8 cellular contexts compared by ENCODE assay signal in genomic region chr11:65558785-65559509, GRCh38. TPM values are rescaled to one million over a fixed set of nuclear protein-coding genes. Genes with fewer than 3 reads are reported as not detected.
A peak's percentile ranks its signal among the peaks of the same experiment; 100 is the strongest.
DNase-seq lines count a peak whose midpoint lies in the region; ATAC-seq and TF ChIP-seq lines count a peak whose summit lies in the region.

No MANE protein-coding gene starts in this region.

- H3K27ac Mint-ChIP-seq in activated T-helper 1 cell treated with anti-CD3 and anti-CD28 coated beads, Interleukin-12 subunit alpha, Interleukin-12 subunit beta, Interleukin-2, Interleukin-4 antibody, amounts not matched to agents 30 ng/mL and 10 ng/mL and 1 ng/mL, durations not matched to agents 14 hours and 24 hours and 36 hours = peak overlapping the region; percentile 64

- H3K4me3 ChIP-seq in HAP-1 = peak overlapping the region; percentile 38
- peak overlapping the region; percentile 49 to 85 (median 67) for H3K4me3 ChIP-seq in heart left ventricle
- peak overlapping the region; percentile 29 for H3K4me3 ChIP-seq in retinal pigment epithelial cell (ENCODE audit: low read length)

- 30 to 40% (median 35%) methylated on average over 14 to 21 of the region's 21 CpGs for WGBS in heart left ventricle, 4 donors

- in situ Hi-C loops in HAP-1 (cut with MboI; ENCODE audit: low sequenced_read_pairs) = no loop called here

- H3K27me3 ChIP-seq in HAP-1 (ENCODE audit: low read depth) (no peaks in the 10 kb centered on the region), heart left ventricle (no peaks in the 10 kb centered on the region)

- TF ChIP-seq POLR2A in heart left ventricle (IDR thresholded peaks at IDR 0.05) = no peak

- H3K9me3 ChIP-seq in HAP-1 = no peaks in the 10 kb centered on the region
- H3K9me3 ChIP-seq in heart left ventricle = no peaks in the 10 kb centered on the region

- H3K4me1 Mint-ChIP-seq in activated T-helper 1 cell treated with anti-CD3 and anti-CD28 coated beads, Interleukin-12 subunit alpha, Interleukin-12 subunit beta, Interleukin-2, Interleukin-4 antibody, amounts not matched to agents 30 ng/mL and 10 ng/mL and 1 ng/mL, durations not matched to agents 14 hours and 24 hours and 36 hours (ENCODE audit: low read depth) = peaks cover 57% of the 10 kb centered on the region

- H3K9me3 Mint-ChIP-seq in activated T-helper 1 cell treated with anti-CD3 and anti-CD28 coated beads, Interleukin-12 subunit alpha, Interleukin-12 subunit beta, Interleukin-2, Interleukin-4 antibody, amounts not matched to agents 30 ng/mL and 10 ng/mL and 1 ng/mL, durations not matched to agents 14 hours and 24 hours and 36 hours = no peaks in the 10 kb centered on the region

- H3K27me3 Mint-ChIP-seq in activated T-helper 1 cell treated with anti-CD3 and anti-CD28 coated beads, Interleukin-12 subunit alpha, Interleukin-12 subunit beta, Interleukin-2, Interleukin-4 antibody, amounts not matched to agents 30 ng/mL and 10 ng/mL and 1 ng/mL, durations not matched to agents 14 hours and 24 hours and 36 hours (ENCODE audit: insufficient read depth) = no peaks in the 10 kb centered on the region

- H3K4me1 ChIP-seq in HAP-1 (peaks cover 17% of the 10 kb centered on the region), heart left ventricle (peaks cover 6 to 72% (median 62%) of the 10 kb centered on the region in 12 donors)

- peak overlapping the region; percentile 86 to 99 (median 96) for H3K27ac ChIP-seq in heart left ventricle

- ATAC-seq in heart left ventricle (peak; percentile 43 to 73 (median 61)), GM19324 (IDR thresholded peaks at IDR 0.05; ENCODE audit: low FRiP score, unreplicated experiment) (no peak), HG03442 (IDR thresholded peaks at IDR 0.05; ENCODE audit: unreplicated experiment) (no peak)

- H3K36me3 ChIP-seq in HAP-1 (replicated peaks) (no peaks in the 10 kb centered on the region), heart left ventricle (peaks cover 0 to 2% (median 0%) of the 10 kb centered on the region in 9 donors)

- TF ChIP-seq CTCF in heart left ventricle (IDR thresholded peaks at IDR 0.05) (peak in 3 of 12 donors; percentile 9 to 24 (median 17)), retinal pigment epithelial cell (conservative IDR thresholded peaks at IDR 0.05; ENCODE audit: low read depth, low read length) (peak; percentile 28), GM20000 (IDR thresholded peaks at IDR 0.05; ENCODE audit: extremely low read depth, missing control alignments) (no peak)

- H3K36me3 Mint-ChIP-seq in activated T-helper 1 cell treated with anti-CD3 and anti-CD28 coated beads, Interleukin-12 subunit alpha, Interleukin-12 subunit beta, Interleukin-2, Interleukin-4 antibody, amounts not matched to agents 30 ng/mL and 10 ng/mL and 1 ng/mL, durations not matched to agents 14 hours and 24 hours and 36 hours (ENCODE audit: low read depth) = peaks cover 2% of the 10 kb centered on the region

- intact Hi-C loops in activated T-helper 1 cell treated with anti-CD3 and anti-CD28 coated beads, Interleukin-12 subunit alpha, Interleukin-12 subunit beta, Interleukin-2, Interleukin-4 antibody, amounts not matched to agents 30 ng/mL and 10 ng/mL and 1 ng/mL, durations not matched to agents 14 hours and 24 hours and 36 hours (cut with micrococcal nuclease) = loop anchor here (1.0 kb wide), 1 partner anchor 10 kb away; no protein-coding TSS in a partner anchor
- intact Hi-C loops in heart left ventricle (cut with DNase I) = loop anchor here in 1 of 10 donors (1.0 kb wide), 1 partner anchor 18 kb away; no protein-coding TSS in a partner anchor

- H3K4me3 Mint-ChIP-seq in activated T-helper 1 cell treated with anti-CD3 and anti-CD28 coated beads, Interleukin-12 subunit alpha, Interleukin-12 subunit beta, Interleukin-2, Interleukin-4 antibody, amounts not matched to agents 30 ng/mL and 10 ng/mL and 1 ng/mL, durations not matched to agents 14 hours and 24 hours and 36 hours = peak overlapping the region; percentile 59

- DNase-seq in HAP-1 (ENCODE audit: low spot score in 2 of 2) = no peak
- DNase-seq in activated T-helper 1 cell treated with anti-CD3 and anti-CD28 coated beads, Interleukin-12 subunit alpha, Interleukin-12 subunit beta, Interleukin-2, Interleukin-4 antibody, amounts not matched to agents 30 ng/mL and 10 ng/mL and 1 ng/mL, durations not matched to agents 14 hours and 24 hours and 36 hours (ENCODE audit: low spot score) = no peak
- peak; percentile 79 to 87 (median 82) for DNase-seq in heart left ventricle
- no peak for DNase-seq in retinal pigment epithelial cell (ENCODE audit: low read depth)
- no peak for DNase-seq in NCI-H2029 treated with DMSO at 0.1 percent for 48 hours (lab: John Stamatoyannopoulos, UW)
- no peak for DNase-seq in GM20000 (ENCODE audit: low spot score)

RNA-seq across cellular contexts. Expression of gene LTBP3, which starts 0.8 kb away (rescaled TPM):
- total RNA-seq in activated T-helper 1 cell treated with anti-CD3 and anti-CD28 coated beads, Interleukin-12 subunit alpha, Interleukin-12 subunit beta, Interleukin-2, Interleukin-4 antibody, amounts not matched to agents 30 ng/mL and 10 ng/mL and 1 ng/mL, durations not matched to agents 14 hours and 24 hours and 36 hours = 97.9 and 103 TPM in 2 replicates
- 100 to 1,000 TPM in 1 of 9 donors, 10 to 100 TPM in 8; 51.4 to 125 (median 88.9) TPM for total RNA-seq in heart left ventricle
- polyA plus RNA-seq in heart left ventricle = 10 to 100 TPM; 26.3 to 36.3 TPM

RNA-seq across cellular contexts. Expression of gene ZNRD2, which starts 11.3 kb away (rescaled TPM):
- 94.6 and 96.9 TPM in 2 replicates for total RNA-seq in activated T-helper 1 cell treated with anti-CD3 and anti-CD28 coated beads, Interleukin-12 subunit alpha, Interleukin-12 subunit beta, Interleukin-2, Interleukin-4 antibody, amounts not matched to agents 30 ng/mL and 10 ng/mL and 1 ng/mL, durations not matched to agents 14 hours and 24 hours and 36 hours
- 10 to 100 TPM; 23.2 to 63.6 (median 33.9) TPM for total RNA-seq in heart left ventricle
- 100 to 1,000 TPM in 1 of 2 donors, 10 to 100 TPM in 1; 49.7 to 101 TPM for polyA plus RNA-seq in heart left ventricle

RNA-seq across cellular contexts. Expression of gene FAM89B, which starts 13.4 kb away (rescaled TPM):
- 50.4 and 50.6 TPM in 2 replicates for total RNA-seq in activated T-helper 1 cell treated with anti-CD3 and anti-CD28 coated beads, Interleukin-12 subunit alpha, Interleukin-12 subunit beta, Interleukin-2, Interleukin-4 antibody, amounts not matched to agents 30 ng/mL and 10 ng/mL and 1 ng/mL, durations not matched to agents 14 hours and 24 hours and 36 hours
- total RNA-seq in heart left ventricle = 10 to 100 TPM; 25.8 to 87.9 (median 38.4) TPM
- 10 to 100 TPM; 46.6 to 50.0 TPM for polyA plus RNA-seq in heart left ventricle

RNA-seq across cellular contexts. Expression of gene EHBP1L1, which starts 16.9 kb away (rescaled TPM):
- 168 and 178 TPM in 2 replicates for total RNA-seq in activated T-helper 1 cell treated with anti-CD3 and anti-CD28 coated beads, Interleukin-12 subunit alpha, Interleukin-12 subunit beta, Interleukin-2, Interleukin-4 antibody, amounts not matched to agents 30 ng/mL and 10 ng/mL and 1 ng/mL, durations not matched to agents 14 hours and 24 hours and 36 hours
- 100 to 1,000 TPM in 3 of 9 donors, 10 to 100 TPM in 6; 37.4 to 144 (median 80.9) TPM for total RNA-seq in heart left ventricle
- polyA plus RNA-seq in heart left ventricle = 10 to 100 TPM; 52.3 to 71.4 TPM

RNA-seq across cellular contexts. Expression of gene SCYL1, which starts 34.1 kb away (rescaled TPM):
- total RNA-seq in activated T-helper 1 cell treated with anti-CD3 and anti-CD28 coated beads, Interleukin-12 subunit alpha, Interleukin-12 subunit beta, Interleukin-2, Interleukin-4 antibody, amounts not matched to agents 30 ng/mL and 10 ng/mL and 1 ng/mL, durations not matched to agents 14 hours and 24 hours and 36 hours = 103 and 109 TPM in 2 replicates
- 100 to 1,000 TPM in 1 of 9 donors, 10 to 100 TPM in 8; 51.6 to 135 (median 62.2) TPM for total RNA-seq in heart left ventricle
- polyA plus RNA-seq in heart left ventricle = 10 to 100 TPM; 86.6 to 90.2 TPM

Comparison
In these comparisons a context has a peak if more than half of its experiments do, and no peak if none do; other contexts are left out.
1. DNase-seq: peak in heart left ventricle (5 of 5); none in HAP-1 (0 of 2), activated T-helper 1 cell treated with anti-CD3 and anti-CD28 coated beads, Interleukin-12 subunit alpha, Interleukin-12 subunit beta, Interleukin-2, Interleukin-4 antibody, amounts not matched to agents 30 ng/mL and 10 ng/mL and 1 ng/mL, durations not matched to agents 14 hours and 24 hours and 36 hours (single experiment), retinal pigment epithelial cell (single experiment), NCI-H2029 treated with DMSO at 0.1 percent for 48 hours (single experiment) and GM20000 (single experiment).
2. ATAC-seq: peak in heart left ventricle (4 of 4); none in GM19324 (single experiment) and HG03442 (single experiment).
3. Peak in every context shown above with its lines, with median percentiles within 50 percentile points of each other: H3K4me3 ChIP-seq.